8 cellular contexts compared by ENCODE assay signal in genomic region chr20:54475334-54476287, GRCh38. TPM values are rescaled to one million over a fixed set of nuclear protein-coding genes. Genes with fewer than 3 reads are reported as not detected.
DNase-seq lines count a peak whose midpoint lies in the region; ATAC-seq and TF ChIP-seq lines count a peak whose summit lies in the region.

TSS of gene DOK5 (plus strand) at chr20:54475593. CDS start at chr20:54475947, 354 bp downstream.

- no peaks in the 10 kb centered on the region for H3K27me3 ChIP-seq in right cardiac atrium (ENCODE audit: control insufficient read depth, insufficient read depth)
- H3K27me3 ChIP-seq in prostate gland (replicated peaks; ENCODE audit: insufficient read depth): peaks cover 10% of the 10 kb centered on the region
- peaks cover 43% of the 10 kb centered on the region for H3K27me3 ChIP-seq in BE2C

- H3K4me1 ChIP-seq in ES-I3 (ENCODE audit: insufficient read depth, low read length) (peaks cover 6% of the 10 kb centered on the region), right cardiac atrium (ENCODE audit: control insufficient read depth, insufficient read depth, low read length) (no peaks in the 10 kb centered on the region), prostate gland (replicated peaks) (no peaks in the 10 kb centered on the region), BE2C (no peaks in the 10 kb centered on the region)

- TF ChIP-seq POLR2A in prostate gland (IDR thresholded peaks at IDR 0.05) (no peak), GM18505 (IDR thresholded peaks at IDR 0.05; ENCODE audit: borderline replicate concordance, extremely low read depth, insufficient read depth, insufficient read length) (no peak)

- ATAC-seq in right cardiac atrium (peak; percentile 95), GM18505 (IDR thresholded peaks at IDR 0.05; ENCODE audit: unreplicated experiment) (no peak)

- TF ChIP-seq CTCF in prostate gland (IDR thresholded peaks at IDR 0.05) (no peak), BE2C (IDR thresholded peaks at IDR 0.05; ENCODE audit: low read depth, low read length) (no peak)

- intact Hi-C loops in right cardiac atrium (cut with DNase I) (loop anchor here in 1 of 4 donors (10.0 kb wide), 1 partner anchor 149 kb away; no protein-coding TSS in a partner anchor), prostate gland (cut with DNase I) (no loop called here)

- no peaks in the 10 kb centered on the region for H3K36me3 ChIP-seq in ES-I3 (ENCODE audit: insufficient read depth, low read length)
- H3K36me3 ChIP-seq in prostate gland: no peaks in the 10 kb centered on the region
- H3K36me3 ChIP-seq in BE2C: no peaks in the 10 kb centered on the region

- H3K4me3 ChIP-seq in right cardiac atrium (ENCODE audit: low read length): peak within 1 kb of the TSS; percentile 77
- H3K4me3 ChIP-seq in prostate gland: peak within 1 kb of the TSS; percentile 20 to 32
- H3K4me3 ChIP-seq in BE2C (ENCODE audit: low read depth, low read length): no peak within 1 kb of the TSS

- H3K9ac ChIP-seq in ES-I3 (ENCODE audit: low read depth, low read length): peak within 1 kb of the TSS; percentile 77

- H3K27ac ChIP-seq in right cardiac atrium (ENCODE audit: low read length): no peak within 1 kb of the TSS
- no peak within 1 kb of the TSS for H3K27ac ChIP-seq in prostate gland

- H3K9me3 ChIP-seq in ES-I3 (ENCODE audit: control insufficient read depth, insufficient read depth, low read length): no peaks in the 10 kb centered on the region
- no peaks in the 10 kb centered on the region for H3K9me3 ChIP-seq in right cardiac atrium (ENCODE audit: control insufficient read depth, low read length)
- no peaks in the 10 kb centered on the region for H3K9me3 ChIP-seq in prostate gland
- no peaks in the 10 kb centered on the region for H3K9me3 ChIP-seq in BE2C

- under 1% methylated on average over 75 of the region's 75 CpGs for WGBS in right cardiac atrium
- WGBS in prostate gland: under 1% methylated on average over 75 of the region's 75 CpGs

- peak in 49 of 56 donors; percentile 1 to 72 (median 41) for DNase-seq in amygdala (lab: John Stamatoyannopoulos, UW)
- peak; percentile 75 to 89 (median 86) for DNase-seq in right cardiac atrium
- DNase-seq in prostate gland (ENCODE audit: low spot score): no peak
- no peak for DNase-seq in GOT3 (lab: John Stamatoyannopoulos, UW)
- no peak for DNase-seq in BE2C
- DNase-seq in NCI-H187 treated with DMSO at 0.1 percent for 48 hours (lab: John Stamatoyannopoulos, UW): no peak

RNA-seq across cellular contexts. Expression of gene DOK5, which starts in this region (rescaled TPM):
- total RNA-seq in right cardiac atrium (10 to 100 TPM; 10.6 to 20.2 (median 16.6) TPM), prostate gland (1 to 10 TPM in 1 of 2 donors, under 1 TPM in 1; 0.14 to 1.2 TPM)
- polyA plus RNA-seq in right cardiac atrium: 12.9 TPM
- not detected for polyA plus RNA-seq in BE2C (2012; ENCODE audit: insufficient read depth, insufficient read length, low read depth)

Comparison
In these comparisons a context has a peak if more than half of its experiments do, and no peak if none do; other contexts are left out.
1. RNA of gene DOK5 (total RNA-seq): 10.6 to 20.2 TPM in right cardiac atrium; 0.14 to 1.2 TPM in prostate gland; every median in the first group is over 4 times any median in the second.
2. DNase-seq: peak in amygdala (49 of 56) and right cardiac atrium (3 of 3); none in prostate gland (single experiment), GOT3 (single experiment), BE2C (single experiment) and NCI-H187 treated with DMSO at 0.1 percent for 48 hours (single experiment).